ENCODE assay signal across 1 cellular context in the genomic region with DNA sequence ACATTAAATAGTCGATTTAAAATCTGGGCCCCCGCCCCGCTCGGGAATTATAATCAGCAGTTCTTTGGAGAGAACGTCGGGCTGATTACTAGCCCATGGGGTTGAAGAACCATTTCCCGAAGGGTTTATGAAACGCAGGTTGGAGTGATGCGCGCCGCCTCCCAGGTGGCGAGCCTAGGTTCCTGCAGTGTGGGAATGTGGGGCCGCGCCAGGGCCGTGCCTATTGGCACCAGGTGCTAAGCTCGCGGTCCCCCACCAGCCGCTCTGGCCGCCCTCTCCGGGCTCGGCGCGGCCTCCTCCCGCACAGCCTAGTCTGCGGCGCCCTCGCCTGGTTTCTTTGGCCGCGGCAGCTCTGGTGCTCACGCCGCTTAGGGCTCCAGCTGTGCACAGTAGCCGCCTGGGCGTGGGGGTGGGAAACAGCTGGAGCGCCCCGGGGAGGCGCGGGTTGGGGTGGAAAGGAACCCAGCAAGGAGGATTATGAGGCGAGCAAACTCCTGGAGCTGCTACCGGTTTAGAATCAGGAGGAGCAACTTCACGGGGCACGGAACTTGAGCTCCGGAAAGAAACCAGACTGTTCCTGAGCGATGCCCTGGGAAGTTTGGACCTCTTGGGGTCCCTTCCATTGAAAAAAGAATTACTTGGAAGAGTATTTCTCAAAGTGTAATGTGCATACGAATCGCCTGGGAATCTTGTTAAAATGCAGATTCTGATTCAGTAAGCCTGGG.
A peak's percentile ranks its signal among the peaks of the same experiment; 100 is the strongest.
TF ChIP-seq lines count a peak whose summit lies in the region.

No MANE protein-coding gene starts in this region.

TF ChIP-seq in K562, 482 proteins besides CTCF, POLR2A, EP300 and RAD21 (continued from another document):
- TF ChIP-seq, protein P1, sequence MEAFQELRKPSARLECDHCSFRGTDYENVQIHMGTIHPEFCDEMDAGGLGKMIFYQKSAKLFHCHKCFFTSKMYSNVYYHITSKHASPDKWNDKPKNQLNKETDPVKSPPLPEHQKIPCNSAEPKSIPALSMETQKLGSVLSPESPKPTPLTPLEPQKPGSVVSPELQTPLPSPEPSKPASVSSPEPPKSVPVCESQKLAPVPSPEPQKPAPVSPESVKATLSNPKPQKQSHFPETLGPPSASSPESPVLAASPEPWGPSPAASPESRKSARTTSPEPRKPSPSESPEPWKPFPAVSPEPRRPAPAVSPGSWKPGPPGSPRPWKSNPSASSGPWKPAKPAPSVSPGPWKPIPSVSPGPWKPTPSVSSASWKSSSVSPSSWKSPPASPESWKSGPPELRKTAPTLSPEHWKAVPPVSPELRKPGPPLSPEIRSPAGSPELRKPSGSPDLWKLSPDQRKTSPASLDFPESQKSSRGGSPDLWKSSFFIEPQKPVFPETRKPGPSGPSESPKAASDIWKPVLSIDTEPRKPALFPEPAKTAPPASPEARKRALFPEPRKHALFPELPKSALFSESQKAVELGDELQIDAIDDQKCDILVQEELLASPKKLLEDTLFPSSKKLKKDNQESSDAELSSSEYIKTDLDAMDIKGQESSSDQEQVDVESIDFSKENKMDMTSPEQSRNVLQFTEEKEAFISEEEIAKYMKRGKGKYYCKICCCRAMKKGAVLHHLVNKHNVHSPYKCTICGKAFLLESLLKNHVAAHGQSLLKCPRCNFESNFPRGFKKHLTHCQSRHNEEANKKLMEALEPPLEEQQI (IDR thresholded peaks at IDR 0.05), result no peak
- no peak for TF ChIP-seq ZNF280B (CRISPR knock-in tag; IDR thresholded peaks at IDR 0.05)
- peak; percentile 15; the same call in 1 of the 2 replicates for TF ChIP-seq MYC (IDR thresholded peaks at IDR 0.05; ENCODE audit: low read depth, low read length)
- TF ChIP-seq MYC (CRISPR knock-in tag; IDR thresholded peaks at IDR 0.05; ENCODE audit: borderline replicate concordance, low read depth), result no peak
- no peak for TF ChIP-seq BRF1 (IDR thresholded peaks at IDR 0.05; ENCODE audit: borderline replicate concordance, extremely low read depth, insufficient read length)
- no peak for TF ChIP-seq BRD9 (IDR thresholded peaks at IDR 0.05; ENCODE audit: low read depth, partially characterized antibody)
- 0 out of 2 replicates have a peak, but pooled peaks have one; percentile 21 for TF ChIP-seq SP1 (CRISPR knock-in tag; IDR thresholded peaks at IDR 0.05)
- TF ChIP-seq TCF7 (IDR thresholded peaks at IDR 0.05; ENCODE audit: borderline replicate concordance), result no peak
- TF ChIP-seq ARID4B (CRISPR knock-in tag; IDR thresholded peaks at IDR 0.05), result no peak
- TF ChIP-seq, protein P2, sequence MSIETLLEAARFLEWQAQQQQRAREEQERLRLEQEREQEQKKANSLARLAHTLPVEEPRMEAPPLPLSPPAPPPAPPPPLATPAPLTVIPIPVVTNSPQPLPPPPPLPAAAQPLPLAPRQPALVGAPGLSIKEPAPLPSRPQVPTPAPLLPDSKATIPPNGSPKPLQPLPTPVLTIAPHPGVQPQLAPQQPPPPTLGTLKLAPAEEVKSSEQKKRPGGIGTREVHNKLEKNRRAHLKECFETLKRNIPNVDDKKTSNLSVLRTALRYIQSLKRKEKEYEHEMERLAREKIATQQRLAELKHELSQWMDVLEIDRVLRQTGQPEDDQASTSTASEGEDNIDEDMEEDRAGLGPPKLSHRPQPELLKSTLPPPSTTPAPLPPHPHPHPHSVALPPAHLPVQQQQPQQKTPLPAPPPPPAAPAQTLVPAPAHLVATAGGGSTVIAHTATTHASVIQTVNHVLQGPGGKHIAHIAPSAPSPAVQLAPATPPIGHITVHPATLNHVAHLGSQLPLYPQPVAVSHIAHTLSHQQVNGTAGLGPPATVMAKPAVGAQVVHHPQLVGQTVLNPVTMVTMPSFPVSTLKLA (conservative IDR thresholded peaks at IDR 0.05), result no peak
- TF ChIP-seq ZNF592 (IDR thresholded peaks at IDR 0.05), result no peak
- TF ChIP-seq ZNF75A (CRISPR knock-in tag; IDR thresholded peaks at IDR 0.05), result no peak
